14 cellular contexts compared by ENCODE assay signal in the genomic region with DNA sequence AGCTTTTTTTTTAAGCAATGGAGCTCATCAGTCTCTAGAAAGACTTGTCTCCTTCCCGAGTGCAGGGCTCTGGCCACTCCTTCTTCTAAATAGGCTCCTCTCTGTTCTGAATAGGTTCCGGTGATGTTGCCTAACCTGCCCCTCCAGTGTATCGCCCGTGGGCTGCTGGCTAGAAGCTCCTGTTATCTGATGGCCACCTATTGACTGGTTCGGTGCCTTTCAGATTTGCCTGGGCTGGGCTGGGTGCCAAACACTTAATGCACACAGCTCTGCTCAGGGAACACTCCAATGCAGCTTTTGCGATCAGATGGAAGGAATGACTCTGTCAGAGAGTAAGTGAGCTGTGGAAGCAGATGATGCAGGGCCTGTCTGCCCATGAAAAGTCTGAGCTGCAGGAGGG.
A peak's percentile ranks its signal among the peaks of the same experiment; 100 is the strongest.
DNase-seq lines count a peak whose midpoint lies in the region; ATAC-seq, FAIRE-seq and TF ChIP-seq lines count a peak whose summit lies in the region.
"Had no signal": no experiment of that assay in that cellular context is flagged by ENCODE, and none has a peak within 500 bp of the region (broad histone marks: within the 10 kb centered on the region; RNA-seq: fewer than 3 reads in every experiment).

No MANE protein-coding gene starts in this region.

- FAIRE-seq in pancreas (lab: Jason Lieb, UNC) = no peak
- FAIRE-seq: urothelium cell line had no signal

- H4K20me1 ChIP-seq in PC-9 (ENCODE audit: insufficient read depth) = no peaks in the 10 kb centered on the region

- H3K27ac ChIP-seq in PC-9 = no peak overlapping the region
- no peak overlapping the region for H3K27ac ChIP-seq in pancreas
- H3K27ac ChIP-seq: gastrocnemius medialis, SJSA1, skin epidermis had no signal

- CTCF ChIA-PET in PC-9 (lab: Charles Lee) = interaction anchor here (1.0 kb wide), 1 partner anchor 385 kb away, joined by 3 read pairs; no protein-coding TSS in a partner anchor

- no peak overlapping the region for H2AFZ ChIP-seq in PC-9

- H3F3A ChIP-seq in PC-9 (ENCODE audit: insufficient read depth, low read depth) = no peaks in the 10 kb centered on the region

- intact Hi-C loops in PC-9 (cut with micrococcal nuclease; ENCODE audit: unreplicated experiment) = no loop called here
- intact Hi-C loops in pancreas (cut with DNase I) = no loop called here

- H3K36me3 ChIP-seq in PC-9 (ENCODE audit: low read depth) (no peaks in the 10 kb centered on the region), pancreas (no peaks in the 10 kb centered on the region)
- H3K36me3 ChIP-seq: gastrocnemius medialis, SJSA1 had no signal

- H3K27me3 ChIP-seq in PC-9 (ENCODE audit: insufficient read depth, low read depth) (no peaks in the 10 kb centered on the region), pancreas (no peaks in the 10 kb centered on the region)
- H3K27me3 ChIP-seq: gastrocnemius medialis had no signal

- no peaks in the 10 kb centered on the region for H3K9me2 ChIP-seq in PC-9 (ENCODE audit: insufficient read depth)

- 13 to 17% methylated on average over 6 of the region's 6 CpGs for WGBS in pancreas, 2 donors

- ATAC-seq in pancreas = peak in 3 of 4 donors; percentile 31 to 57 (median 50)
- ATAC-seq: gastrocnemius medialis had no signal

- no peaks in the 10 kb centered on the region for H3K9me3 ChIP-seq in PC-9 (ENCODE audit: insufficient read depth, low read depth)
- no peaks in the 10 kb centered on the region for H3K9me3 ChIP-seq in pancreas
- H3K9me3 ChIP-seq: gastrocnemius medialis, SJSA1 had no signal

- TF ChIP-seq CTCF in PC-9 (conservative IDR thresholded peaks at IDR 0.05) = no peak
- TF ChIP-seq CTCF in pancreas (IDR thresholded peaks at IDR 0.05) = no peak

- H3K4me1 ChIP-seq in PC-9 (replicated peaks; ENCODE audit: insufficient read depth) = no peaks in the 10 kb centered on the region
- no peaks in the 10 kb centered on the region for H3K4me1 ChIP-seq in pancreas
- H3K4me1 ChIP-seq: gastrocnemius medialis, SJSA1 had no signal

- no peak overlapping the region for H3K4me2 ChIP-seq in PC-9

- no peak overlapping the region for H3K4me3 ChIP-seq in PC-9
- H3K4me3 ChIP-seq in pancreas = no peak overlapping the region
- H3K4me3 ChIP-seq: gastrocnemius medialis, SJSA1, skin epidermis had no signal

- peak; percentile 41 to 67 for DNase-seq in NCI-H524 (lab: John Stamatoyannopoulos, UW)
- DNase-seq in NCI-H524 treated with DMSO at 0.1 percent for 48 hours (lab: John Stamatoyannopoulos, UW) = no peak
- peak; percentile 72 for DNase-seq in NCI-H1105 (lab: John Stamatoyannopoulos, UW)
- DNase-seq in PC-9 = peak; percentile 43 to 63
- peak in 2 of 6 donors; percentile 20 to 35 for DNase-seq in pancreas
- no peak for DNase-seq in cerebellar nuclear complex (lab: John Stamatoyannopoulos, UW)
- no peak for DNase-seq in mesenteric fat pad (ENCODE audit: low spot score)
- no peak for DNase-seq in activated CD8-positive, alpha-beta memory T cell treated with anti-CD3 and anti-CD28 coated beads, Interleukin-2, amount 50 U/mL, for 48 hours
- DNase-seq: activated T-cell treated with anti-CD3 and anti-CD28 coated beads, Interleukin-2, amount 50 U/mL, for 24 hours; amniotic stem cell; gastrocnemius medialis had no signal

- H3K79me2 ChIP-seq in PC-9 (ENCODE audit: low read depth) = no peaks in the 10 kb centered on the region

- BruUV-seq in PC-9 (replicated peaks; lab: Mats Ljungman, UMichigan) = no TSS peak

- POLR2A ChIA-PET in PC-9 (lab: Charles Lee; ENCODE audit: unreplicated experiment) = interaction anchor here (0.6 kb wide), 2 partner anchors 18 to 123 kb away, joined by 3 to 4 read pairs; no protein-coding TSS in a partner anchor

Comparison
In these comparisons a context has a peak if more than half of its experiments do, and no peak if none do; other contexts are left out.
1. DNase-seq: peak in NCI-H524 (2 of 2), NCI-H1105 (single experiment) and PC-9 (2 of 2); none in NCI-H524 treated with DMSO at 0.1 percent for 48 hours (single experiment), cerebellar nuclear complex (0 of 2), mesenteric fat pad (single experiment) and activated CD8-positive, alpha-beta memory T cell treated with anti-CD3 and anti-CD28 coated beads, Interleukin-2, amount 50 U/mL, for 48 hours (single experiment).